ENCODE assay signal across 20 cellular contexts in the genomic region with DNA sequence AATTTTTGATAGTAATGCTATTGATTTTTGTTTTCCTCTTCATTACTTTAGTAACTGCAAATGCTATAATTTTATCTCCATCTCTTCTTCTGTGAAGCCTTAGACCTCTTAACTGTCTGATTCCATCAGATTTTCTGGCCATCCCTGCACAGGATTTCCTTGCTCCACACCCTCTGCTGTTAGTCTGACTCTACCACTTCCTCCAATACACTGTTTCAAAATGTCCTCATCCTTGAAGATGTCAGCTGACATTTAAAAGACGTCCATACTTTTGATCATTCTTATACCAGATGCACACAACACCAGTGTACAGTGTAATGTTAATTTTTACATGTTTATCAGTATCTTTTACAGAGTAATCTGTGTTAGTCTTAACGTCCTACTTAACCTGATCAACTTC.
A peak's percentile ranks its signal among the peaks of the same experiment; 100 is the strongest.
DNase-seq lines count a peak whose midpoint lies in the region; ATAC-seq and TF ChIP-seq lines count a peak whose summit lies in the region.
"Had no signal": no experiment of that assay in that cellular context is flagged by ENCODE, and none has a peak within 500 bp of the region (broad histone marks: within the 10 kb centered on the region; RNA-seq: fewer than 3 reads in every experiment).

No MANE protein-coding gene starts in this region.

- H3K27me3 ChIP-seq in OCI-LY3 (ENCODE audit: low read depth, low read length): 0 out of 2 replicates have a peak, but pooled peaks cover 3% of the 10 kb centered on the region
- H3K27me3 ChIP-seq: body of pancreas, neutrophil, spleen had no signal

- H3K27me3 Mint-ChIP-seq in stimulated activated naive CD8-positive, alpha-beta T cell treated with anti-CD3 and anti-CD28 coated beads, Interleukin-15, Interleukin-2, amounts not matched to agents 100 ng/mL and 50 ng/mL, for 24 hours: no peaks in the 10 kb centered on the region
- H3K27me3 Mint-ChIP-seq in activated naive CD8-positive, alpha-beta T cell treated with anti-CD3 and anti-CD28 coated beads, Interleukin-2, amount 10 ng/mL, durations not matched to agents 7 days and 5 days: no peaks in the 10 kb centered on the region

- H3K9me3 Mint-ChIP-seq in stimulated activated naive CD8-positive, alpha-beta T cell treated with anti-CD3 and anti-CD28 coated beads, Interleukin-15, Interleukin-2, amounts not matched to agents 100 ng/mL and 50 ng/mL, for 24 hours: peaks cover 5% of the 10 kb centered on the region
- H3K9me3 Mint-ChIP-seq in activated naive CD8-positive, alpha-beta T cell treated with anti-CD3 and anti-CD28 coated beads, Interleukin-2, amount 10 ng/mL, durations not matched to agents 7 days and 5 days: no peaks in the 10 kb centered on the region
- H3K9me3 Mint-ChIP-seq: activated naive CD4-positive, alpha-beta T cell treated with anti-CD3 and anti-CD28 coated beads for 36 hours had no signal

- H3K27ac Mint-ChIP-seq in stimulated activated naive CD8-positive, alpha-beta T cell treated with anti-CD3 and anti-CD28 coated beads, Interleukin-15, Interleukin-2, amounts not matched to agents 100 ng/mL and 50 ng/mL, for 24 hours: peak overlapping the region; percentile 73
- peak overlapping the region; percentile 86 for H3K27ac Mint-ChIP-seq in activated naive CD8-positive, alpha-beta T cell treated with anti-CD3 and anti-CD28 coated beads, Interleukin-2, amount 10 ng/mL, durations not matched to agents 7 days and 5 days

- peak overlapping the region; percentile 35 for H2AFZ ChIP-seq in OCI-LY3 (ENCODE audit: low read depth, low read length)

- no peaks in the 10 kb centered on the region for H3K36me3 ChIP-seq in OCI-LY3 (replicated peaks; ENCODE audit: low read depth, low read length)
- H3K36me3 ChIP-seq: left ventricle myocardium inferior, neutrophil, spleen had no signal

- DNase-seq in stimulated activated naive CD8-positive, alpha-beta T cell treated with anti-CD3 and anti-CD28 coated beads, Interleukin-15, Interleukin-2, amounts not matched to agents 100 U/mL and 50 U/mL, for 24 hours: no peak
- DNase-seq in activated naive CD8-positive, alpha-beta T cell treated with anti-CD3 and anti-CD28 coated beads, Interleukin-2, amount 10 ng/mL, durations not matched to agents 7 days and 5 days: no peak
- DNase-seq in NCI-H2171 (lab: John Stamatoyannopoulos, UW): no peak
- no peak for DNase-seq in NK-92 treated with Interleukin-12 subunit alpha and Interleukin-12 subunit beta, amount 100 ng/mL, for 24 hours (lab: John Stamatoyannopoulos, UW)
- DNase-seq: activated naive CD4-positive, alpha-beta T cell treated with anti-CD3 and anti-CD28 coated beads for 36 hours; body of pancreas; COR-L47; GOT3; left ventricle myocardium inferior; NCI-H1048; NCI-H2081; SHP77; spleen had no signal

- H3K9ac ChIP-seq in OCI-LY3 (ENCODE audit: low read length): no peak overlapping the region
- H3K9ac ChIP-seq: KMS-11 had no signal

- TF ChIP-seq CTCF in OCI-LY3 (IDR thresholded peaks at IDR 0.05; ENCODE audit: low read depth, low read length): no peak

- H3K4me1 Mint-ChIP-seq in stimulated activated naive CD8-positive, alpha-beta T cell treated with anti-CD3 and anti-CD28 coated beads, Interleukin-15, Interleukin-2, amounts not matched to agents 100 ng/mL and 50 ng/mL, for 24 hours (ENCODE audit: low read depth): peaks cover 94% of the 10 kb centered on the region
- peaks cover 72% of the 10 kb centered on the region for H3K4me1 Mint-ChIP-seq in activated naive CD8-positive, alpha-beta T cell treated with anti-CD3 and anti-CD28 coated beads, Interleukin-2, amount 10 ng/mL, durations not matched to agents 7 days and 5 days

- no peak overlapping the region for H3K4me2 ChIP-seq in OCI-LY3 (ENCODE audit: low read length)
- H3K4me2 ChIP-seq: KMS-11 had no signal

- H3K79me2 ChIP-seq in OCI-LY3 (ENCODE audit: low read length): no peaks in the 10 kb centered on the region

- no peak for ATAC-seq in stimulated activated naive CD8-positive, alpha-beta T cell treated with anti-CD3 and anti-CD28 coated beads, Interleukin-15, Interleukin-2, amounts not matched to agents 100 U/mL and 50 U/mL, for 24 hours
- ATAC-seq in activated naive CD8-positive, alpha-beta T cell treated with anti-CD3 and anti-CD28 coated beads, Interleukin-2, amount 10 ng/mL, durations not matched to agents 7 days and 5 days (ENCODE audit: low read depth): peak; percentile 14
- ATAC-seq in HG02840 (IDR thresholded peaks at IDR 0.05; ENCODE audit: low FRiP score, unreplicated experiment): no peak
- ATAC-seq in GM19452 (IDR thresholded peaks at IDR 0.05; ENCODE audit: unreplicated experiment): no peak
- ATAC-seq: body of pancreas had no signal

- no peaks in the 10 kb centered on the region for H4K20me1 ChIP-seq in OCI-LY3 (ENCODE audit: insufficient read depth, low read length)

- H3K9me3 ChIP-seq in OCI-LY3 (ENCODE audit: insufficient read depth, low read length): no peaks in the 10 kb centered on the region
- H3K9me3 ChIP-seq: body of pancreas, left ventricle myocardium inferior, neutrophil, spleen had no signal

- H3K4me1 ChIP-seq in OCI-LY3 (ENCODE audit: low read length): peaks cover 39% of the 10 kb centered on the region
- H3K4me1 ChIP-seq: body of pancreas, left ventricle myocardium inferior had no signal

- no peaks in the 10 kb centered on the region for H3K36me3 Mint-ChIP-seq in stimulated activated naive CD8-positive, alpha-beta T cell treated with anti-CD3 and anti-CD28 coated beads, Interleukin-15, Interleukin-2, amounts not matched to agents 100 ng/mL and 50 ng/mL, for 24 hours (ENCODE audit: low read depth)
- H3K36me3 Mint-ChIP-seq in activated naive CD8-positive, alpha-beta T cell treated with anti-CD3 and anti-CD28 coated beads, Interleukin-2, amount 10 ng/mL, durations not matched to agents 7 days and 5 days: peaks cover 18% of the 10 kb centered on the region

- H3K27ac ChIP-seq in OCI-LY3 (ENCODE audit: low read length): no peak overlapping the region
- H3K27ac ChIP-seq: body of pancreas, KMS-11, left ventricle myocardium inferior, neutrophil, VCaP had no signal

- H3K4me3 ChIP-seq in OCI-LY3 (ENCODE audit: low read length): no peak overlapping the region
- H3K4me3 ChIP-seq: body of pancreas, left ventricle myocardium inferior, spleen had no signal

- peak overlapping the region; percentile 6 for H3K4me3 Mint-ChIP-seq in stimulated activated naive CD8-positive, alpha-beta T cell treated with anti-CD3 and anti-CD28 coated beads, Interleukin-15, Interleukin-2, amounts not matched to agents 100 ng/mL and 50 ng/mL, for 24 hours
- peak overlapping the region; percentile 43 for H3K4me3 Mint-ChIP-seq in activated naive CD8-positive, alpha-beta T cell treated with anti-CD3 and anti-CD28 coated beads, Interleukin-2, amount 10 ng/mL, durations not matched to agents 7 days and 5 days
- H3K4me3 Mint-ChIP-seq: activated naive CD4-positive, alpha-beta T cell treated with anti-CD3 and anti-CD28 coated beads for 36 hours had no signal

- POLR2A ChIA-PET in activated naive CD8-positive, alpha-beta T cell treated with anti-CD3 and anti-CD28 coated beads, Interleukin-2, amount 10 ng/mL, durations not matched to agents 7 days and 5 days (lab: Charles Lee): interaction anchor here (1.8 to 9.5 kb wide), 2 partner anchors 15 to 103 kb away, joined by 9 to 133 read pairs; partner anchors contain the start of gene RASGRP1
